In genomic region chr2:1613731-1614354, GRCh38 we compare ENCODE assay signal across 1 cellular context.
TF ChIP-seq lines count a peak whose summit lies in the region.

No MANE protein-coding gene starts in this region.

TF ChIP-seq in Ishikawa, 13 proteins besides CTCF, POLR2A, EP300 and RAD21 (continued from another document):
- TF ChIP-seq, protein P1, sequence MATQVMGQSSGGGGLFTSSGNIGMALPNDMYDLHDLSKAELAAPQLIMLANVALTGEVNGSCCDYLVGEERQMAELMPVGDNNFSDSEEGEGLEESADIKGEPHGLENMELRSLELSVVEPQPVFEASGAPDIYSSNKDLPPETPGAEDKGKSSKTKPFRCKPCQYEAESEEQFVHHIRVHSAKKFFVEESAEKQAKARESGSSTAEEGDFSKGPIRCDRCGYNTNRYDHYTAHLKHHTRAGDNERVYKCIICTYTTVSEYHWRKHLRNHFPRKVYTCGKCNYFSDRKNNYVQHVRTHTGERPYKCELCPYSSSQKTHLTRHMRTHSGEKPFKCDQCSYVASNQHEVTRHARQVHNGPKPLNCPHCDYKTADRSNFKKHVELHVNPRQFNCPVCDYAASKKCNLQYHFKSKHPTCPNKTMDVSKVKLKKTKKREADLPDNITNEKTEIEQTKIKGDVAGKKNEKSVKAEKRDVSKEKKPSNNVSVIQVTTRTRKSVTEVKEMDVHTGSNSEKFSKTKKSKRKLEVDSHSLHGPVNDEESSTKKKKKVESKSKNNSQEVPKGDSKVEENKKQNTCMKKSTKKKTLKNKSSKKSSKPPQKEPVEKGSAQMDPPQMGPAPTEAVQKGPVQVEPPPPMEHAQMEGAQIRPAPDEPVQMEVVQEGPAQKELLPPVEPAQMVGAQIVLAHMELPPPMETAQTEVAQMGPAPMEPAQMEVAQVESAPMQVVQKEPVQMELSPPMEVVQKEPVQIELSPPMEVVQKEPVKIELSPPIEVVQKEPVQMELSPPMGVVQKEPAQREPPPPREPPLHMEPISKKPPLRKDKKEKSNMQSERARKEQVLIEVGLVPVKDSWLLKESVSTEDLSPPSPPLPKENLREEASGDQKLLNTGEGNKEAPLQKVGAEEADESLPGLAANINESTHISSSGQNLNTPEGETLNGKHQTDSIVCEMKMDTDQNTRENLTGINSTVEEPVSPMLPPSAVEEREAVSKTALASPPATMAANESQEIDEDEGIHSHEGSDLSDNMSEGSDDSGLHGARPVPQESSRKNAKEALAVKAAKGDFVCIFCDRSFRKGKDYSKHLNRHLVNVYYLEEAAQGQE (IDR thresholded peaks at IDR 0.05; ENCODE audit: low read depth), result no peak
- TF ChIP-seq, protein P2, sequence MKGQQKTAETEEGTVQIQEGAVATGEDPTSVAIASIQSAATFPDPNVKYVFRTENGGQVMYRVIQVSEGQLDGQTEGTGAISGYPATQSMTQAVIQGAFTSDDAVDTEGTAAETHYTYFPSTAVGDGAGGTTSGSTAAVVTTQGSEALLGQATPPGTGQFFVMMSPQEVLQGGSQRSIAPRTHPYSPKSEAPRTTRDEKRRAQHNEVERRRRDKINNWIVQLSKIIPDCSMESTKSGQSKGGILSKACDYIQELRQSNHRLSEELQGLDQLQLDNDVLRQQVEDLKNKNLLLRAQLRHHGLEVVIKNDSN (IDR thresholded peaks at IDR 0.05), result peak; percentile 52; the same call in 1 of the 2 replicates
- peak; percentile 94 for TF ChIP-seq FOXM1 (IDR thresholded peaks at IDR 0.05; ENCODE audit: borderline replicate concordance, low read depth)
- TF ChIP-seq CREB1 (IDR thresholded peaks at IDR 0.05; ENCODE audit: low read depth), result no peak
TF ChIP-seq in Ishikawa: peak in this region for 10.
